Comparison of ENCODE assay signal across 6 cellular contexts in the genomic region with DNA sequence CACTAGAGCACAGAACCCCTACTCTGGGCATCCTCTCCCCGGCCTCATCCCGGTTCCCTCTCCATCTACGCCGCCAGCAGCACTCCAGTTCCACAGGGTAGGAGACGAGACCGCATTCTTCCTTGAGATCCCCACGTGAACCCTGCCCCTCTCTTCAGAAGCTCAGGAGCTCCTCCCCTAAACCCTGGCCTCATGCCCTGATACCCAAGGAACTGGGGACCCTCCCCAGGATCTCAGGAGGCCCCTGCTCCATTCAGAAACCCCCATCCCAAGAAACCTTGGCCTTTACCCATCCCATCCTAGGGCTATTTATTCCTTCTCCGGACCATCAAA. TPM values are rescaled to one million over a fixed set of nuclear protein-coding genes. Genes with fewer than 3 reads are reported as not detected.
DNase-seq lines count a peak whose midpoint lies in the region; ATAC-seq and TF ChIP-seq lines count a peak whose summit lies in the region.

No MANE protein-coding gene starts in this region.

- H3K4me1 Mint-ChIP-seq in activated naive CD4-positive, alpha-beta T cell treated with anti-CD3 and anti-CD28 coated beads, Interleukin-2, amount 10 ng/mL, durations not matched to agents 7 days and 5 days: peaks cover 37% of the 10 kb centered on the region

- ATAC-seq in upper lobe of left lung (ENCODE audit: low FRiP score in 2 of 2): no peak

- TF ChIP-seq CTCF in fibroblast of pulmonary artery (IDR thresholded peaks at IDR 0.05; ENCODE audit: low read length, missing control alignments) (no peak), upper lobe of left lung (IDR thresholded peaks at IDR 0.05) (no peak)

- H3K36me3 ChIP-seq in upper lobe of left lung: peaks cover 0 to 28% (median 0%) of the 10 kb centered on the region in 4 donors

- H3K27me3 ChIP-seq in upper lobe of left lung: no peaks in the 10 kb centered on the region

- H3K9me3 ChIP-seq in upper lobe of left lung: no peaks in the 10 kb centered on the region

- CTCF ChIA-PET in activated naive CD4-positive, alpha-beta T cell treated with anti-CD3 and anti-CD28 coated beads, Interleukin-2, amount 10 ng/mL, durations not matched to agents 7 days and 5 days (lab: Charles Lee): no interaction called here

- peak overlapping the region; percentile 83 for H3K4me3 Mint-ChIP-seq in activated naive CD4-positive, alpha-beta T cell treated with anti-CD3 and anti-CD28 coated beads, Interleukin-2, amount 10 ng/mL, durations not matched to agents 7 days and 5 days

- TF ChIP-seq EP300 in upper lobe of left lung (IDR thresholded peaks at IDR 0.05): no peak

- H3K27ac ChIP-seq in upper lobe of left lung: peak overlapping the region; percentile 57 to 84 (median 72)

- no peaks in the 10 kb centered on the region for H3K9me3 Mint-ChIP-seq in activated naive CD4-positive, alpha-beta T cell treated with anti-CD3 and anti-CD28 coated beads, Interleukin-2, amount 10 ng/mL, durations not matched to agents 7 days and 5 days

- peak overlapping the region; percentile 69 for H3K4me3 ChIP-seq in fibroblast of pulmonary artery (replicated peaks; ENCODE audit: low read depth, low read length)
- H3K4me3 ChIP-seq in upper lobe of left lung: peak overlapping the region in 3 of 4 donors; percentile 45 to 63 (median 58)

- peak overlapping the region; percentile 73 for H3K27ac Mint-ChIP-seq in activated naive CD4-positive, alpha-beta T cell treated with anti-CD3 and anti-CD28 coated beads, Interleukin-2, amount 10 ng/mL, durations not matched to agents 7 days and 5 days

- H3K27me3 Mint-ChIP-seq in activated naive CD4-positive, alpha-beta T cell treated with anti-CD3 and anti-CD28 coated beads, Interleukin-2, amount 10 ng/mL, durations not matched to agents 7 days and 5 days: no peaks in the 10 kb centered on the region

- no peak for DNase-seq in activated naive CD4-positive, alpha-beta T cell treated with anti-CD3 and anti-CD28 coated beads, Interleukin-2, amount 10 ng/mL, durations not matched to agents 7 days and 5 days
- DNase-seq in activated naive CD4-positive, alpha-beta T cell treated with Interleukin-2 at 50 U/mL for 16 hours: no peak
- DNase-seq in fibroblast of pulmonary artery (ENCODE audit: low read depth) (no peak), upper lobe of left lung (no peak), EL (no peak), mucosa of gallbladder (ENCODE audit: low spot score) (no peak)

- TF ChIP-seq POLR2A in upper lobe of left lung (IDR thresholded peaks at IDR 0.05): no peak

- 46 to 48% methylated on average over 6 to 8 of the region's 8 CpGs for WGBS in upper lobe of left lung, 2 donors

- peaks cover 8 to 15% (median 13%) of the 10 kb centered on the region in 4 donors for H3K4me1 ChIP-seq in upper lobe of left lung

- peaks cover 16% of the 10 kb centered on the region for H3K36me3 Mint-ChIP-seq in activated naive CD4-positive, alpha-beta T cell treated with anti-CD3 and anti-CD28 coated beads, Interleukin-2, amount 10 ng/mL, durations not matched to agents 7 days and 5 days

RNA-seq across cellular contexts. Expression of a gene that starts 1.1 kb away (rescaled TPM):
- total RNA-seq in upper lobe of left lung (10 to 100 TPM; 14.4 to 43.0 (median 19.7) TPM), mucosa of gallbladder (16.3 TPM)

RNA-seq across cellular contexts. Expression of a gene that starts 13.3 kb away (rescaled TPM):
- total RNA-seq in upper lobe of left lung (100 to 1,000 TPM in 2 of 6 donors, 10 to 100 TPM in 4; 32.7 to 135 (median 58.4) TPM), mucosa of gallbladder (44.0 TPM)

RNA-seq across cellular contexts. Expression of a gene that starts 15.0 kb away (rescaled TPM):
- total RNA-seq in upper lobe of left lung (1 to 10 TPM; 2.1 to 8.0 (median 4.3) TPM), mucosa of gallbladder (1.9 TPM)

RNA-seq across cellular contexts. Expression of a gene that starts 22.5 kb away (rescaled TPM):
- total RNA-seq in upper lobe of left lung (10 to 100 TPM in 4 of 6 donors, 1 to 10 TPM in 2; 7.3 to 16.3 (median 12.9) TPM), mucosa of gallbladder (18.3 TPM)

RNA-seq across cellular contexts. Expression of a gene that starts 48.1 kb away (rescaled TPM):
- total RNA-seq in upper lobe of left lung (1 to 10 TPM in 4 of 6 donors, under 1 TPM in 2; 0.46 to 6.3 (median 1.7) TPM), mucosa of gallbladder (0.20 TPM)
